16 cellular contexts compared by ENCODE assay signal in genomic region chr12:5733136-5733755, GRCh38.
DNase-seq lines count a peak whose midpoint lies in the region; ATAC-seq, FAIRE-seq and TF ChIP-seq lines count a peak whose summit lies in the region.
"Had no signal": no experiment of that assay in that cellular context is flagged by ENCODE, and none has a peak within 500 bp of the region (broad histone marks: within the 10 kb centered on the region; RNA-seq: fewer than 3 reads in every experiment).

No MANE protein-coding gene starts in this region.

- no peaks in the 10 kb centered on the region for H3K79me2 ChIP-seq in astrocyte (ENCODE audit: insufficient read depth, low read length)

- H3K27ac ChIP-seq in astrocyte (ENCODE audit: low read depth, low read length) = no peak overlapping the region
- peak overlapping the region in 4 of 5 donors; percentile 4 to 47 (median 18) for H3K27ac ChIP-seq in stomach
- H3K27ac ChIP-seq: C4-2B had no signal

- H2AFZ ChIP-seq in astrocyte (ENCODE audit: low read depth, low read length) = no peak overlapping the region

- H3K27me3 ChIP-seq in astrocyte (ENCODE audit: insufficient read depth, low read length) = no peaks in the 10 kb centered on the region
- no peaks in the 10 kb centered on the region for H3K27me3 ChIP-seq in stomach

- H3K9me3 ChIP-seq in astrocyte (ENCODE audit: insufficient read depth, low read depth, low read length) = peaks cover 2% of the 10 kb centered on the region
- no peaks in the 10 kb centered on the region for H3K9me3 ChIP-seq in stomach

- no peak for ATAC-seq in activated CD8-positive, alpha-beta memory T cell treated with anti-CD3 and anti-CD28 coated beads, Interleukin-2, amount 10 ng/mL, durations not matched to agents 7 days and 5 days
- ATAC-seq in esophagus mucosa (peak; percentile 99), GM18505 (IDR thresholded peaks at IDR 0.05; ENCODE audit: unreplicated experiment) (no peak)
- ATAC-seq: HepG2, Panc1 had no signal

- H3K27ac Mint-ChIP-seq in activated CD8-positive, alpha-beta memory T cell treated with anti-CD3 and anti-CD28 coated beads, Interleukin-2, amount 10 ng/mL, durations not matched to agents 7 days and 5 days = no peak overlapping the region
- H3K27ac Mint-ChIP-seq in astrocyte (ENCODE audit: unreplicated experiment) = no peak overlapping the region
- no peak overlapping the region for H3K27ac Mint-ChIP-seq in activated CD4-positive, alpha-beta T cell treated with anti-CD3 and anti-CD28 coated beads, Interleukin-2, amount 10 ng/mL, durations not matched to agents 7 days and 5 days

- intact Hi-C loops in stomach (cut with DNase I; ENCODE audit: low total_unique reads) = no loop called here

- no peak for TF ChIP-seq CTCF in astrocyte (IDR thresholded peaks at IDR 0.05; ENCODE audit: insufficient read depth, low read depth, low read length)
- no peak for TF ChIP-seq CTCF in stomach (IDR thresholded peaks at IDR 0.05)

- no peak for FAIRE-seq in astrocyte (lab: Jason Lieb, UNC)
- FAIRE-seq: HepG2 had no signal

- CTCF ChIA-PET in activated CD8-positive, alpha-beta memory T cell treated with anti-CD3 and anti-CD28 coated beads, Interleukin-2, amount 10 ng/mL, durations not matched to agents 7 days and 5 days (lab: Charles Lee) = no interaction called here
- CTCF ChIA-PET in activated CD4-positive, alpha-beta T cell treated with anti-CD3 and anti-CD28 coated beads, Interleukin-2, amount 10 ng/mL, durations not matched to agents 7 days and 5 days (lab: Charles Lee) = interaction anchor here (1.2 to 2.2 kb wide), 2 partner anchors 12 to 17 kb away, joined by 3 to 6 read pairs; no protein-coding TSS in a partner anchor

- no peaks in the 10 kb centered on the region for H3K4me1 Mint-ChIP-seq in activated CD8-positive, alpha-beta memory T cell treated with anti-CD3 and anti-CD28 coated beads, Interleukin-2, amount 10 ng/mL, durations not matched to agents 7 days and 5 days
- H3K4me1 Mint-ChIP-seq in astrocyte (ENCODE audit: low read depth, unreplicated experiment) = no peaks in the 10 kb centered on the region
- peaks cover 5% of the 10 kb centered on the region for H3K4me1 Mint-ChIP-seq in activated CD4-positive, alpha-beta T cell treated with anti-CD3 and anti-CD28 coated beads, Interleukin-2, amount 10 ng/mL, durations not matched to agents 7 days and 5 days

- H3K9me3 Mint-ChIP-seq in activated CD8-positive, alpha-beta memory T cell treated with anti-CD3 and anti-CD28 coated beads, Interleukin-2, amount 10 ng/mL, durations not matched to agents 7 days and 5 days (ENCODE audit: low read depth) = no peaks in the 10 kb centered on the region
- peaks cover 4% of the 10 kb centered on the region for H3K9me3 Mint-ChIP-seq in astrocyte (ENCODE audit: unreplicated experiment)
- H3K9me3 Mint-ChIP-seq in activated CD4-positive, alpha-beta T cell treated with anti-CD3 and anti-CD28 coated beads, Interleukin-2, amount 10 ng/mL, durations not matched to agents 7 days and 5 days = no peaks in the 10 kb centered on the region

- no peaks in the 10 kb centered on the region for H3K27me3 Mint-ChIP-seq in activated CD8-positive, alpha-beta memory T cell treated with anti-CD3 and anti-CD28 coated beads, Interleukin-2, amount 10 ng/mL, durations not matched to agents 7 days and 5 days
- peaks cover 15% of the 10 kb centered on the region for H3K27me3 Mint-ChIP-seq in astrocyte (ENCODE audit: low read depth, unreplicated experiment)
- H3K27me3 Mint-ChIP-seq in activated CD4-positive, alpha-beta T cell treated with anti-CD3 and anti-CD28 coated beads, Interleukin-2, amount 10 ng/mL, durations not matched to agents 7 days and 5 days = no peaks in the 10 kb centered on the region

- H4K20me1 ChIP-seq in astrocyte (ENCODE audit: insufficient read depth, low read length) = no peaks in the 10 kb centered on the region

- H3K9ac ChIP-seq in astrocyte (ENCODE audit: low read length) = no peak overlapping the region

- H3K4me3 ChIP-seq in astrocyte (ENCODE audit: insufficient read depth, low read depth, low read length) (no peak overlapping the region), stomach (no peak overlapping the region)

- POLR2A ChIA-PET in activated CD4-positive, alpha-beta T cell treated with anti-CD3 and anti-CD28 coated beads, Interleukin-2, amount 10 ng/mL, durations not matched to agents 7 days and 5 days (lab: Charles Lee) = no interaction called here

- 70 to 81% (median 76%) methylated on average over 11 of the region's 11 CpGs for WGBS in stomach, 5 donors

- TF ChIP-seq POLR2A in stomach (IDR thresholded peaks at IDR 0.05) (no peak), GM18505 (IDR thresholded peaks at IDR 0.05; ENCODE audit: borderline replicate concordance, extremely low read depth, insufficient read depth, insufficient read length) (no peak)

- H3K4me3 Mint-ChIP-seq in activated CD8-positive, alpha-beta memory T cell treated with anti-CD3 and anti-CD28 coated beads, Interleukin-2, amount 10 ng/mL, durations not matched to agents 7 days and 5 days = no peak overlapping the region
- H3K4me3 Mint-ChIP-seq in astrocyte (ENCODE audit: unreplicated experiment) = no peak overlapping the region
- no peak overlapping the region for H3K4me3 Mint-ChIP-seq in activated CD4-positive, alpha-beta T cell treated with anti-CD3 and anti-CD28 coated beads, Interleukin-2, amount 10 ng/mL, durations not matched to agents 7 days and 5 days

- H3K4me2 ChIP-seq in astrocyte (ENCODE audit: low read length) = no peak overlapping the region

- H3K36me3 Mint-ChIP-seq in activated CD8-positive, alpha-beta memory T cell treated with anti-CD3 and anti-CD28 coated beads, Interleukin-2, amount 10 ng/mL, durations not matched to agents 7 days and 5 days = no peaks in the 10 kb centered on the region
- H3K36me3 Mint-ChIP-seq in astrocyte (ENCODE audit: low read depth, unreplicated experiment) = no peaks in the 10 kb centered on the region
- no peaks in the 10 kb centered on the region for H3K36me3 Mint-ChIP-seq in activated CD4-positive, alpha-beta T cell treated with anti-CD3 and anti-CD28 coated beads, Interleukin-2, amount 10 ng/mL, durations not matched to agents 7 days and 5 days (ENCODE audit: low read depth)

- H3K4me1 ChIP-seq in astrocyte (ENCODE audit: insufficient read depth, low read length) = no peaks in the 10 kb centered on the region
- no peaks in the 10 kb centered on the region for H3K4me1 ChIP-seq in stomach

- H3K36me3 ChIP-seq in astrocyte (ENCODE audit: insufficient read depth, low read length) (no peaks in the 10 kb centered on the region), stomach (no peaks in the 10 kb centered on the region)

- DNase-seq in activated CD8-positive, alpha-beta memory T cell treated with anti-CD3 and anti-CD28 coated beads, Interleukin-2, amount 10 ng/mL, durations not matched to agents 7 days and 5 days = peak; percentile 35
- DNase-seq in activated CD8-positive, alpha-beta memory T cell treated with anti-CD3 and anti-CD28 coated beads for 24 hours = no peak
- peak; percentile 14 for DNase-seq in astrocyte (ENCODE audit: low read depth)
- DNase-seq in stomach = peak; percentile 56
- DNase-seq in activated CD4-positive, alpha-beta T cell treated with anti-CD3 and anti-CD28 coated beads, Interleukin-2, amount 10 ng/mL, durations not matched to agents 7 days and 5 days = no peak
- DNase-seq in COR-L47 (lab: John Stamatoyannopoulos, UW) = no peak
- DNase-seq: 8988T, GF-D8, NCI-H187 treated with DMSO at 0.1 percent for 48 hours, NCI-H446 treated with DMSO at 0.1 percent for 48 hours, NCI-H82 had no signal

- no peak for TF ChIP-seq EP300 in stomach (IDR thresholded peaks at IDR 0.05)

Comparison
In these comparisons a context has a peak if more than half of its experiments do, and no peak if none do; other contexts are left out.
1. DNase-seq: peak in activated CD8-positive, alpha-beta memory T cell treated with anti-CD3 and anti-CD28 coated beads, Interleukin-2, amount 10 ng/mL, durations not matched to agents 7 days and 5 days (single experiment), astrocyte (single experiment) and stomach (single experiment); none in activated CD8-positive, alpha-beta memory T cell treated with anti-CD3 and anti-CD28 coated beads for 24 hours (single experiment), activated CD4-positive, alpha-beta T cell treated with anti-CD3 and anti-CD28 coated beads, Interleukin-2, amount 10 ng/mL, durations not matched to agents 7 days and 5 days (single experiment) and COR-L47 (single experiment).